ENCODE assay signal across 8 cellular contexts in genomic region chr2:84958135-84959044, GRCh38. TPM values are rescaled to one million over a fixed set of nuclear protein-coding genes. Genes with fewer than 3 reads are reported as not detected.
DNase-seq lines count a peak whose midpoint lies in the region; ATAC-seq and TF ChIP-seq lines count a peak whose summit lies in the region.

No MANE protein-coding gene starts in this region.

- H3K9me3 Mint-ChIP-seq in activated T-cell treated with anti-CD3 and anti-CD28 coated beads, Interleukin-2, amount 50 U/mL, for 72 hours = no peaks in the 10 kb centered on the region

- peak in 1 of 2 donors; percentile 30 for ATAC-seq in activated T-cell treated with anti-CD3 and anti-CD28 coated beads, Interleukin-2, amount 50 U/mL, for 72 hours (replicated peaks in 1 of 2)
- ATAC-seq in HG03095 (IDR thresholded peaks at IDR 0.05; ENCODE audit: unreplicated experiment) (no peak), HG03457 (IDR thresholded peaks at IDR 0.05; ENCODE audit: unreplicated experiment) (no peak)

- peaks cover 7% of the 10 kb centered on the region for H3K4me1 Mint-ChIP-seq in activated T-cell treated with anti-CD3 and anti-CD28 coated beads, Interleukin-2, amount 50 U/mL, for 72 hours (ENCODE audit: low read depth)

- H3K27me3 Mint-ChIP-seq in activated T-cell treated with anti-CD3 and anti-CD28 coated beads, Interleukin-2, amount 50 U/mL, for 72 hours (ENCODE audit: low read depth) = no peaks in the 10 kb centered on the region

- H3K27ac Mint-ChIP-seq in activated T-cell treated with anti-CD3 and anti-CD28 coated beads, Interleukin-2, amount 50 U/mL, for 72 hours = peak overlapping the region; percentile 81

- CTCF ChIA-PET in GM10248 (lab: Yijun Ruan, JAX) = interaction anchor here (1.2 to 4.6 kb wide), 6 partner anchors 11 to 59 kb away, joined by 3 to 42 read pairs (median 4); no protein-coding TSS in a partner anchor

- DNase-seq in activated T-cell treated with anti-CD3 and anti-CD28 coated beads, Interleukin-2, amount 50 U/mL, for 72 hours = no peak
- DNase-seq in activated T-cell treated with anti-CD3 and anti-CD28 coated beads for 4 hours = no peak
- peak; percentile 92 for DNase-seq in NCI-H748 (lab: John Stamatoyannopoulos, UW; ENCODE audit: unreplicated experiment)
- DNase-seq in epithelial cell of esophagus (ENCODE audit: low read depth) = peak; percentile 99
- peak; percentile 63 for DNase-seq in non-pigmented ciliary epithelial cell (ENCODE audit: low read depth)
- DNase-seq in GM10248 (ENCODE audit: extremely low spot score) = no peak

- TF ChIP-seq CTCF in epithelial cell of esophagus (IDR thresholded peaks at IDR 0.05; ENCODE audit: insufficient read depth, low read depth, low read length, missing control alignments) = no peak
- TF ChIP-seq CTCF in GM10248 (IDR thresholded peaks at IDR 0.05; ENCODE audit: control extremely low read depth, extremely low read depth, low read depth, missing control alignments) = no peak

- no peak overlapping the region for H3K4me3 Mint-ChIP-seq in activated T-cell treated with anti-CD3 and anti-CD28 coated beads, Interleukin-2, amount 50 U/mL, for 72 hours

- peaks cover 8% of the 10 kb centered on the region in 2 donors for H3K36me3 Mint-ChIP-seq in activated T-cell treated with anti-CD3 and anti-CD28 coated beads, Interleukin-2, amount 50 U/mL, for 72 hours (ENCODE audit: insufficient read depth in 2 of 2)

- H3K4me3 ChIP-seq in epithelial cell of esophagus (ENCODE audit: low read length) = no peak overlapping the region

- POLR2A ChIA-PET in GM10248 (lab: Yijun Ruan, JAX) = interaction anchor here (0.6 to 1.5 kb wide), 4 partner anchors 12 to 32 kb away, joined by 3 to 8 read pairs (median 5); no protein-coding TSS in a partner anchor

RNA-seq across cellular contexts. Expression of gene KCMF1, which starts 12.6 kb away (rescaled TPM):
- 100 to 1,000 TPM; 115 to 139 TPM for total RNA-seq in activated T-cell treated with anti-CD3 and anti-CD28 coated beads, Interleukin-2, amount 50 U/mL, for 72 hours

RNA-seq across cellular contexts. Expression of gene TMSB10, which starts 52.9 kb away (rescaled TPM):
- total RNA-seq in activated T-cell treated with anti-CD3 and anti-CD28 coated beads, Interleukin-2, amount 50 U/mL, for 72 hours = 1,000 to 10,000 TPM in 1 of 2 donors, 100 to 1,000 TPM in 1; 884 to 1,078 TPM

Comparison
In these comparisons a context has a peak if more than half of its experiments do, and no peak if none do; other contexts are left out.
1. DNase-seq: peak in NCI-H748 (single experiment), epithelial cell of esophagus (single experiment) and non-pigmented ciliary epithelial cell (single experiment); none in activated T-cell treated with anti-CD3 and anti-CD28 coated beads, Interleukin-2, amount 50 U/mL, for 72 hours (0 of 2), activated T-cell treated with anti-CD3 and anti-CD28 coated beads for 4 hours (single experiment) and GM10248 (single experiment).